ENCODE assay signal across 29 cellular contexts in the genomic region with DNA sequence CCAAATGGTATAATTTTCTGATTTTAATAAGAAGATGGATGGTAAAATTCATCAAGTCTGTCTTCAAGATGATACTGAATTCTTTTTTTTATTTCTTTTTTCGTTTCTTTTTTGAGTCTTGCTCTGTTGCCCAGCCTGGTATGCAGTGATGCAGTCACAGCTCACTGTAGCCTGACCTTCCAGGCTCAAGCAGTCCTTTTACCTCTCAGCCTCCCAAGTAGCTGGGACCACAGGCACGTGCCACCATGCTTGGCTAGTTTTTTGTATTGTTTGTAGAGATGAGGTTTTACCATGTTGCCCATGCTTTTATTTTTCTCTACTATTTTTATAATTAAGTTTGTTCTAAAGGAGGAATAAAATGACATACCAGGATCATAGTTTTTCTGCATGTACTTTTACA.
"Had no signal": no experiment of that assay in that cellular context is flagged by ENCODE, and none has a peak within 500 bp of the region (broad histone marks: within the 10 kb centered on the region; RNA-seq: fewer than 3 reads in every experiment).

No MANE protein-coding gene starts in this region.

- DNase-seq: activated CD4-positive, alpha-beta memory T cell treated with anti-CD3 and anti-CD28 coated beads for 36 hours; activated CD4-positive, alpha-beta T cell treated with anti-CD3 and anti-CD28 coated beads for 36 hours; activated CD4-positive, alpha-beta T cell treated with anti-CD3 and anti-CD28 coated beads, Interleukin-2, amount 10 ng/mL, durations not matched to agents 24 days and 14 days; activated CD4-positive, CD25-positive, alpha-beta regulatory T cell; activated CD4-positive, CD25-positive, alpha-beta regulatory T cell treated with anti-CD3 and anti-CD28 coated beads, Interleukin-2, amount 50 U/mL, for 72 hours; activated CD8-positive, alpha-beta memory T cell treated with anti-CD3 and anti-CD28 coated beads, Interleukin-2, amount 10 ng/mL, durations not matched to agents 7 days and 5 days; activated CD8-positive, alpha-beta memory T cell treated with anti-CD3 and anti-CD28 coated beads, Interleukin-2, amount 50 U/mL, for 4 hours; activated CD8-positive, alpha-beta T cell treated with anti-CD3 and anti-CD28 coated beads, Interleukin-2, amount 10 ng/mL, durations not matched to agents 7 days and 5 days; activated effector memory CD4-positive, alpha-beta T cell treated with anti-CD3 and anti-CD28 coated beads, Interleukin-2, amount 50 U/mL, for 16 hours; activated naive CD4-positive, alpha-beta T cell treated with anti-CD3 and anti-CD28 coated beads for 36 hours; activated naive CD8-positive, alpha-beta T cell treated with anti-CD3 and anti-CD28 coated beads for 36 hours; activated naive CD8-positive, alpha-beta T cell treated with anti-CD3 and anti-CD28 coated beads, Interleukin-2, amount 50 U/mL, for 24 hours; activated T-cell treated with anti-CD3 and anti-CD28 coated beads, Interleukin-2, amount 50 U/mL, for 1 hour; activated T-cell treated with anti-CD3 and anti-CD28 coated beads, Interleukin-2, amount 50 U/mL, for 48 hours; adrenal gland; amygdala; central memory CD4-positive, alpha-beta T cell; cerebellar nuclear complex; colonic mucosa; effector CD8-positive, alpha-beta T cell; foreskin fibroblast; glutamatergic neuron; heart left ventricle; T-helper 2 cell had no signal

- H3K9me3 ChIP-seq: adrenal gland, ascending aorta, breast epithelium, colonic mucosa, heart left ventricle had no signal

- H3K27me3 ChIP-seq: adrenal gland, ascending aorta, breast epithelium, cardiac muscle cell, colonic mucosa, heart left ventricle had no signal

- H3K27ac ChIP-seq: adrenal gland, ascending aorta, breast epithelium, cardiac muscle cell, colonic mucosa, epithelial cell of prostate, heart left ventricle had no signal

- H3K4me3 ChIP-seq: adrenal gland, ascending aorta, breast epithelium, cardiac muscle cell, colonic mucosa, heart left ventricle had no signal

- H3K36me3 ChIP-seq: adrenal gland, ascending aorta, breast epithelium, cardiac muscle cell, colonic mucosa had no signal

- ATAC-seq: activated CD4-positive, alpha-beta T cell treated with anti-CD3 and anti-CD28 coated beads for 36 hours; activated CD8-positive, alpha-beta memory T cell treated with anti-CD3 and anti-CD28 coated beads, Interleukin-2, amount 10 ng/mL, durations not matched to agents 7 days and 5 days; activated CD8-positive, alpha-beta T cell treated with anti-CD3 and anti-CD28 coated beads, Interleukin-2, amount 10 ng/mL, durations not matched to agents 7 days and 5 days; activated naive CD8-positive, alpha-beta T cell treated with anti-CD3 and anti-CD28 coated beads, Interleukin-2, amount 50 U/mL, for 24 hours; esophagus mucosa; heart left ventricle had no signal

- H3K4me1 ChIP-seq: ascending aorta, breast epithelium, colonic mucosa had no signal
